Comparison of ENCODE assay signal across 9 cellular contexts in genomic region chr20:3250091-3250504, GRCh38. TPM values are rescaled to one million over a fixed set of nuclear protein-coding genes. Genes with fewer than 3 reads are reported as not detected.
A peak's percentile ranks its signal among the peaks of the same experiment; 100 is the strongest.
DNase-seq lines count a peak whose midpoint lies in the region; ATAC-seq and TF ChIP-seq lines count a peak whose summit lies in the region.
"Had no signal": no experiment of that assay in that cellular context is flagged by ENCODE, and none has a peak within 500 bp of the region (broad histone marks: within the 10 kb centered on the region; RNA-seq: fewer than 3 reads in every experiment).

No MANE protein-coding gene starts in this region.

- no peak overlapping the region for H3K4me2 ChIP-seq in MM.1S (ENCODE audit: low read depth, low read length)

- no peak overlapping the region for H3K27ac Mint-ChIP-seq in neural crest cell (ENCODE audit: unreplicated experiment)
- H3K27ac Mint-ChIP-seq: activated CD4-positive, alpha-beta memory T cell treated with anti-CD3 and anti-CD28 coated beads for 36 hours had no signal

- TF ChIP-seq CTCF in GM06990 (IDR thresholded peaks at IDR 0.05; ENCODE audit: insufficient read depth, low read length, poor library complexity, severe bottlenecking) (peak; percentile 43), MM.1S (IDR thresholded peaks at IDR 0.05; ENCODE audit: low read length) (peak; percentile 31), brain microvascular endothelial cell (IDR thresholded peaks at IDR 0.05; ENCODE audit: low read depth, low read length, missing control alignments) (peak; percentile 62), neural crest cell (conservative IDR thresholded peaks at IDR 0.05) (peak; percentile 54), body of pancreas (IDR thresholded peaks at IDR 0.05) (no peak)

- H3K79me2 ChIP-seq in MM.1S (ENCODE audit: low read length): no peaks in the 10 kb centered on the region

- no peak overlapping the region for H3K9ac ChIP-seq in MM.1S (ENCODE audit: low read length)

- no peaks in the 10 kb centered on the region for H3F3A ChIP-seq in MM.1S (ENCODE audit: insufficient read depth, low read length)

- DNase-seq in GM06990 (ENCODE audit: extremely low read depth, insufficient read length): no peak
- no peak for DNase-seq in MM.1S
- no peak for DNase-seq in brain microvascular endothelial cell
- peak; percentile 19 for DNase-seq in neural crest cell (ENCODE audit: low read depth, low spot score)
- DNase-seq in central memory CD4-positive, alpha-beta T cell: no peak
- no peak for DNase-seq in body of pancreas
- no peak for DNase-seq in cerebellum (ENCODE audit: low spot score)
- DNase-seq: activated CD4-positive, alpha-beta memory T cell treated with anti-CD3 and anti-CD28 coated beads for 36 hours; hypothalamus had no signal

- no peak for ATAC-seq in body of pancreas

- H3K9me3 Mint-ChIP-seq in neural crest cell: no peaks in the 10 kb centered on the region
- H3K9me3 Mint-ChIP-seq: activated CD4-positive, alpha-beta memory T cell treated with anti-CD3 and anti-CD28 coated beads for 36 hours had no signal

- H2AFZ ChIP-seq in MM.1S (ENCODE audit: low read length): no peak overlapping the region

- H3K4me3 ChIP-seq in GM06990 (replicated peaks; ENCODE audit: low read depth, low read length) (no peak overlapping the region), MM.1S (ENCODE audit: low read length) (no peak overlapping the region), brain microvascular endothelial cell (ENCODE audit: low read depth, low read length) (no peak overlapping the region), body of pancreas (no peak overlapping the region)

- H3K4me1 ChIP-seq in MM.1S (ENCODE audit: low read length): no peaks in the 10 kb centered on the region
- peaks cover 8% of the 10 kb centered on the region for H3K4me1 ChIP-seq in body of pancreas

- H3K27me3 ChIP-seq in GM06990 (replicated peaks; ENCODE audit: control insufficient read depth, insufficient read depth, low read length) (peaks cover 4% of the 10 kb centered on the region), MM.1S (replicated peaks; ENCODE audit: insufficient read depth, low read length) (peaks cover 20% of the 10 kb centered on the region), brain microvascular endothelial cell (replicated peaks) (no peaks in the 10 kb centered on the region), body of pancreas (no peaks in the 10 kb centered on the region)

- peaks cover 5% of the 10 kb centered on the region for H3K36me3 Mint-ChIP-seq in neural crest cell (ENCODE audit: low read depth)
- H3K36me3 Mint-ChIP-seq: activated CD4-positive, alpha-beta memory T cell treated with anti-CD3 and anti-CD28 coated beads for 36 hours had no signal

- intact Hi-C loops in body of pancreas (cut with DNase I): no loop called here

- no peak for TF ChIP-seq POLR2A in body of pancreas (IDR thresholded peaks at IDR 0.05)

- no peaks in the 10 kb centered on the region for H3K9me2 ChIP-seq in MM.1S (replicated peaks; ENCODE audit: insufficient read depth, low read length)

- H3K4me1 Mint-ChIP-seq in neural crest cell: peaks cover 4% of the 10 kb centered on the region

- H4K20me1 ChIP-seq in MM.1S (ENCODE audit: insufficient read depth, low read length): no peaks in the 10 kb centered on the region

- H3K27ac ChIP-seq in MM.1S (ENCODE audit: low read length): no peak overlapping the region
- H3K27ac ChIP-seq in brain microvascular endothelial cell: no peak overlapping the region
- no peak overlapping the region for H3K27ac ChIP-seq in body of pancreas

- H3K36me3 ChIP-seq in GM06990 (ENCODE audit: control insufficient read depth, insufficient read depth, low read length) (no peaks in the 10 kb centered on the region), MM.1S (replicated peaks; ENCODE audit: insufficient read depth, low read length) (no peaks in the 10 kb centered on the region), brain microvascular endothelial cell (replicated peaks) (peaks cover 24% of the 10 kb centered on the region), body of pancreas (replicated peaks in 1 of 2; ENCODE audit: insufficient read depth in 1 of 2, low read depth in 2 of 2) (peaks cover 0 to 9% of the 10 kb centered on the region in 2 donors)

- H3K27me3 Mint-ChIP-seq in neural crest cell (ENCODE audit: low read depth): peaks cover 59% of the 10 kb centered on the region

- in situ Hi-C loops in brain microvascular endothelial cell (cut with HindIII; ENCODE audit: low pct_ligation_motif_present, low sequenced_read_pairs): no loop called here

- H3K9me3 ChIP-seq in MM.1S (replicated peaks; ENCODE audit: insufficient read depth, low read length): no peaks in the 10 kb centered on the region
- no peaks in the 10 kb centered on the region for H3K9me3 ChIP-seq in body of pancreas

- WGBS in body of pancreas, 2 donors: 55 to 58% methylated on average over 10 of the region's 10 CpGs

- no peak overlapping the region for H3K4me3 Mint-ChIP-seq in neural crest cell
- H3K4me3 Mint-ChIP-seq: activated CD4-positive, alpha-beta memory T cell treated with anti-CD3 and anti-CD28 coated beads for 36 hours had no signal

RNA-seq across cellular contexts. Expression of gene SLC4A11, which starts 11.1 kb away (rescaled TPM):
- total RNA-seq in neural crest cell (0.55 and 0.89 TPM in 2 replicates), body of pancreas (under 1 TPM in 1 of 2 donors, not detected in 1; 0.52 TPM), cerebellum (0.36 TPM)

RNA-seq across cellular contexts. Expression of gene ITPA, which starts 40.8 kb away (rescaled TPM):
- total RNA-seq in neural crest cell: 58.7 and 67.0 TPM in 2 replicates
- total RNA-seq in body of pancreas: 10 to 100 TPM; 31.4 to 36.3 TPM
- total RNA-seq in cerebellum: 14.2 TPM

RNA-seq across cellular contexts. Expression of gene DDRGK1, which starts 45.6 kb away (rescaled TPM):
- total RNA-seq in neural crest cell: 56.6 and 57.2 TPM in 2 replicates
- total RNA-seq in body of pancreas: 10 to 100 TPM; 64.3 to 82.8 TPM
- total RNA-seq in cerebellum: 25.1 TPM

Comparison
In these comparisons a context has a peak if more than half of its experiments do, and no peak if none do; other contexts are left out.
1. CTCF ChIP-seq: peak in GM06990 (single experiment), MM.1S (single experiment), brain microvascular endothelial cell (single experiment) and neural crest cell (single experiment); none in body of pancreas (0 of 7).